Comparison of ENCODE assay signal across 8 cellular contexts in genomic region chr2:136305517-136306192, GRCh38.
DNase-seq lines count a peak whose midpoint lies in the region; ATAC-seq and TF ChIP-seq lines count a peak whose summit lies in the region.

No MANE protein-coding gene starts in this region.

- peaks cover 27% of the 10 kb centered on the region for H3K4me1 Mint-ChIP-seq in activated CD8-positive, alpha-beta T cell treated with anti-CD3 and anti-CD28 coated beads for 36 hours (ENCODE audit: low read depth)

- peak overlapping the region; percentile 90 for H3K27ac Mint-ChIP-seq in activated CD8-positive, alpha-beta T cell treated with anti-CD3 and anti-CD28 coated beads for 36 hours

- POLR2A ChIA-PET in activated CD8-positive, alpha-beta T cell treated with anti-CD3 and anti-CD28 coated beads for 36 hours (lab: Charles Lee), result interaction anchor here (1.1 to 1.8 kb wide), 6 partner anchors 22 to 187 kb away, joined by 3 to 5 read pairs (median 4); no protein-coding TSS in a partner anchor

- no peaks in the 10 kb centered on the region for H3K9me3 Mint-ChIP-seq in activated CD8-positive, alpha-beta T cell treated with anti-CD3 and anti-CD28 coated beads for 36 hours

- CTCF ChIA-PET in activated CD8-positive, alpha-beta T cell treated with anti-CD3 and anti-CD28 coated beads for 36 hours (lab: Charles Lee), result interaction anchor here (0.6 to 1.5 kb wide), 4 partner anchors 10 to 508 kb away, joined by 3 to 6 read pairs (median 4); no protein-coding TSS in a partner anchor

- TF ChIP-seq CTCF in activated CD8-positive, alpha-beta T cell treated with anti-CD3 and anti-CD28 coated beads for 36 hours (IDR thresholded peaks at IDR 0.05), result no peak

- no peaks in the 10 kb centered on the region for H3K27me3 Mint-ChIP-seq in activated CD8-positive, alpha-beta T cell treated with anti-CD3 and anti-CD28 coated beads for 36 hours

- ATAC-seq in GM19463 (IDR thresholded peaks at IDR 0.05; ENCODE audit: unreplicated experiment) (peak; percentile 96), HG03565 (IDR thresholded peaks at IDR 0.05; ENCODE audit: unreplicated experiment) (peak; percentile 96)
- ATAC-seq in activated CD8-positive, alpha-beta T cell treated with anti-CD3 and anti-CD28 coated beads for 36 hours, result peak; percentile 99

- H3K4me3 Mint-ChIP-seq in activated CD8-positive, alpha-beta T cell treated with anti-CD3 and anti-CD28 coated beads for 36 hours, result no peak overlapping the region

- H3K36me3 Mint-ChIP-seq in activated CD8-positive, alpha-beta T cell treated with anti-CD3 and anti-CD28 coated beads for 36 hours (ENCODE audit: low read depth), result no peaks in the 10 kb centered on the region

- intact Hi-C loops in activated CD8-positive, alpha-beta T cell treated with anti-CD3 and anti-CD28 coated beads for 36 hours (cut with micrococcal nuclease), result no loop called here
- intact Hi-C loops in posterior cingulate gyrus (cut with DNase I), result no loop called here

- DNase-seq in A172 (ENCODE audit: low spot score), result peak; percentile 53
- peak; percentile 87 for DNase-seq in activated CD8-positive, alpha-beta T cell treated with anti-CD3 and anti-CD28 coated beads for 36 hours
- peak; percentile 41 for DNase-seq in retina
- DNase-seq in AG08395 (ENCODE audit: low spot score), result no peak
- no peak for DNase-seq in posterior cingulate gyrus
- no peak for DNase-seq in foreskin melanocyte

Comparison
In these comparisons a context has a peak if more than half of its experiments do, and no peak if none do; other contexts are left out.
1. DNase-seq: peak in A172 (single experiment), activated CD8-positive, alpha-beta T cell treated with anti-CD3 and anti-CD28 coated beads for 36 hours (single experiment) and retina (single experiment); none in AG08395 (single experiment), posterior cingulate gyrus (0 of 10) and foreskin melanocyte (single experiment).
2. Peak in every context shown above with its lines, with median percentiles within 50 percentile points of each other: ATAC-seq.